Comparison of ENCODE assay signal across 17 cellular contexts in genomic region chr2:41828052-41828643, GRCh38.
DNase-seq lines count a peak whose midpoint lies in the region; ATAC-seq and TF ChIP-seq lines count a peak whose summit lies in the region.
"Had no signal": no experiment of that assay in that cellular context is flagged by ENCODE, and none has a peak within 500 bp of the region (broad histone marks: within the 10 kb centered on the region; RNA-seq: fewer than 3 reads in every experiment).

No MANE protein-coding gene starts in this region.

- TF ChIP-seq CTCF in Calu3 (IDR thresholded peaks at IDR 0.05; ENCODE audit: unreplicated experiment), result no peak
- no peak for TF ChIP-seq CTCF in body of pancreas (IDR thresholded peaks at IDR 0.05)
- no peak for TF ChIP-seq CTCF in progenitor cell of endocrine pancreas (IDR thresholded peaks at IDR 0.05; ENCODE audit: unreplicated experiment)

- H3K27ac Mint-ChIP-seq in Calu3 (ENCODE audit: unreplicated experiment), result peak overlapping the region; percentile 81
- peak overlapping the region; percentile 74 for H3K27ac Mint-ChIP-seq in progenitor cell of endocrine pancreas
- H3K27ac Mint-ChIP-seq: HFFc6 had no signal

- H3K4me1 ChIP-seq in body of pancreas, result peaks cover 38% of the 10 kb centered on the region

- no peak for DNase-seq in Calu3
- no peak for DNase-seq in body of pancreas
- DNase-seq in kidney tubule cell (ENCODE audit: low spot score), result peak; percentile 54
- DNase-seq in progenitor cell of endocrine pancreas (ENCODE audit: low spot score, unreplicated experiment), result no peak
- no peak for DNase-seq in superior temporal gyrus (ENCODE audit: extremely low spot score)
- DNase-seq in H7, result no peak
- DNase-seq in HUDEP-2 (lab: John Stamatoyannopoulos, UW; ENCODE audit: unreplicated experiment in 76 of 76), result no peak
- DNase-seq: EL, HFFc6, KG1, NCI-H1417 treated with DMSO at 0.1 percent for 48 hours, NCI-H2081, NCI-H510A, NCI-H82, PC-3 had no signal

- H3K4me3 ChIP-seq in body of pancreas (no peak overlapping the region), H7 (ENCODE audit: insufficient read depth, low read depth, low read length) (no peak overlapping the region)

- H3K4me3 Mint-ChIP-seq in Calu3 (ENCODE audit: low read depth, unreplicated experiment) (peak overlapping the region; percentile 35), progenitor cell of endocrine pancreas (ENCODE audit: low read depth) (peak overlapping the region; percentile 8)
- H3K4me3 Mint-ChIP-seq: HFFc6 had no signal

- intact Hi-C loops in Calu3 (cut with micrococcal nuclease; ENCODE audit: unreplicated experiment) (no loop called here), body of pancreas (cut with DNase I) (no loop called here)

- H3K27me3 Mint-ChIP-seq in Calu3 (ENCODE audit: unreplicated experiment) (no peaks in the 10 kb centered on the region), progenitor cell of endocrine pancreas (no peaks in the 10 kb centered on the region)

- no peaks in the 10 kb centered on the region for H3K36me3 ChIP-seq in body of pancreas (replicated peaks in 1 of 2; ENCODE audit: insufficient read depth in 1 of 2, low read depth in 2 of 2)
- H3K36me3 ChIP-seq in H7 (replicated peaks; ENCODE audit: control insufficient read depth, insufficient read depth, low read length), result no peaks in the 10 kb centered on the region

- H3K4me1 Mint-ChIP-seq in Calu3 (ENCODE audit: low read depth, unreplicated experiment) (peaks cover 22% of the 10 kb centered on the region), progenitor cell of endocrine pancreas (ENCODE audit: low read depth) (peaks cover 25% of the 10 kb centered on the region)

- H3K27me3 ChIP-seq in body of pancreas (no peaks in the 10 kb centered on the region), H7 (ENCODE audit: control insufficient read depth, insufficient read depth, low read length) (peaks cover 3% of the 10 kb centered on the region; the same call in 1 of the 2 replicates)

- H3K27ac ChIP-seq in body of pancreas, result peak overlapping the region in 3 of 4 donors; percentile 25 to 69 (median 47)
- H3K27ac ChIP-seq: C4-2B had no signal

- no peaks in the 10 kb centered on the region for H3K9me3 ChIP-seq in body of pancreas

- no TSS peak for BruUV-seq in Calu3 (replicated peaks; lab: Mats Ljungman, UMichigan)

- TF ChIP-seq POLR2A in body of pancreas (IDR thresholded peaks at IDR 0.05), result no peak

- H3K36me3 Mint-ChIP-seq in Calu3 (ENCODE audit: insufficient read depth, unreplicated experiment), result no peaks in the 10 kb centered on the region
- H3K36me3 Mint-ChIP-seq in progenitor cell of endocrine pancreas (ENCODE audit: insufficient read depth), result peaks cover 4% of the 10 kb centered on the region

- 0 to 9% methylated on average over 1 of the region's 1 CpG for WGBS in body of pancreas, 2 donors

- CTCF ChIA-PET in Calu3 (lab: Charles Lee), result interaction anchor here (0.6 to 1.3 kb wide), 4 partner anchors 13 to 309 kb away, joined by 3 to 6 read pairs (median 4); no protein-coding TSS in a partner anchor

- ATAC-seq in body of pancreas, result peak; percentile 73
- ATAC-seq in GM21526 (IDR thresholded peaks at IDR 0.05; ENCODE audit: low FRiP score, unreplicated experiment), result no peak
- ATAC-seq: PC-3 had no signal

- H3K9me3 Mint-ChIP-seq in Calu3 (ENCODE audit: low read depth, unreplicated experiment), result no peaks in the 10 kb centered on the region
- no peaks in the 10 kb centered on the region for H3K9me3 Mint-ChIP-seq in progenitor cell of endocrine pancreas (ENCODE audit: low read depth)
- H3K9me3 Mint-ChIP-seq: HFFc6 had no signal
